Comparison of ENCODE assay signal across 18 cellular contexts in genomic region chr10:27207350-27207749, GRCh38.
"Had no signal": no experiment of that assay in that cellular context is flagged by ENCODE, and none has a peak within 500 bp of the region (broad histone marks: within the 10 kb centered on the region; RNA-seq: fewer than 3 reads in every experiment).

No MANE protein-coding gene starts in this region.

- FAIRE-seq: endometrium, kidney, small intestine had no signal

- H3K4me3 ChIP-seq: left ventricle myocardium inferior, lower lobe of right lung, neural progenitor cell, ovary had no signal

- DNase-seq: effector memory CD4-positive, alpha-beta T cell; immature natural killer cell; kidney; left cardiac atrium; left ventricle myocardium inferior; lower lobe of right lung; nucleus accumbens; ovary; right cardiac atrium; small intestine; stimulated activated CD4-positive, alpha-beta T cell treated with anti-CD3 and anti-CD28 coated beads, Interleukin-12 subunit alpha, Interleukin-12 subunit beta, amount 100 ng/mL, for 4 hours; stimulated activated CD4-positive, alpha-beta T cell treated with anti-CD3 and anti-CD28 coated beads, Interleukin-2, amount 100 ng/mL, for 48 hours; stimulated activated naive CD4-positive, alpha-beta T cell treated with Interleukin-2 at 50 U/mL for 16 hours; trophoblast cell had no signal

- ATAC-seq: esophagus mucosa; left cardiac atrium; lower lobe of right lung; natural killer cell treated with Interleukin-12 subunit alpha and Interleukin-12 subunit beta and Interleukin-15 and Interleukin-18, amount 100 ng/mL, for 72 hours; right cardiac atrium had no signal
